ENCODE assay signal across 1 cellular context in genomic region chr4:92600638-92601037, GRCh38.
TF ChIP-seq lines count a peak whose summit lies in the region.

No MANE protein-coding gene starts in this region.

TF ChIP-seq in HepG2, 621 proteins besides CTCF, POLR2A, EP300 and RAD21 (continued from another document):
- TF ChIP-seq, protein P1, sequence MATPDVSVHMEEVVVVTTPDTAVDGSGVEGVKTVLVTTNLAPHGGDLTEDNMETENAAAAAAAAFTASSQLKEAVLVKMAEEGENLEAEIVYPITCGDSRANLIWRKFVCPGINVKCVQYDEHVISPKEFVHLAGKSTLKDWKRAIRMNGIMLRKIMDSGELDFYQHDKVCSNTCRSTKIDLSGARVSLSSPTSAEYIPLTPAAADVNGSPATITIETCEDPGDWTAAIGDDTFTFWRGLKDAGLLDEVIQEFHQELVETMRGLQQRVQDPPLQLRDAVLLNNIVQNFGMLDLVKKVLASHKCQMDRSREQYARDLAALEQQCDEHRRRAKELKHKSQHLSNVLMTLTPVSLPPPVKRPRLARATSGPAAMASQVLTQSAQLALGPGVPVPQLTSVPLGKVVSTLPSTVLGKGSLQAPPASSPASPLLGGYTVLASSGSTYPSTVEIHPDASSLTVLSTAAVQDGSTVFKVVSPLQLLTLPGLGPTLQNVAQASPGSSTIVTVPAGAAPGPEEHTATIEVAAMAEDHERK (CRISPR knock-in tag; IDR thresholded peaks at IDR 0.05; ENCODE audit: low read depth), result no peak
- TF ChIP-seq NFE2 (CRISPR knock-in tag; IDR thresholded peaks at IDR 0.05) (no peak), ZBTB42 (CRISPR knock-in tag; IDR thresholded peaks at IDR 0.05) (no peak)
